ENCODE assay signal across 34 cellular contexts in the genomic region with DNA sequence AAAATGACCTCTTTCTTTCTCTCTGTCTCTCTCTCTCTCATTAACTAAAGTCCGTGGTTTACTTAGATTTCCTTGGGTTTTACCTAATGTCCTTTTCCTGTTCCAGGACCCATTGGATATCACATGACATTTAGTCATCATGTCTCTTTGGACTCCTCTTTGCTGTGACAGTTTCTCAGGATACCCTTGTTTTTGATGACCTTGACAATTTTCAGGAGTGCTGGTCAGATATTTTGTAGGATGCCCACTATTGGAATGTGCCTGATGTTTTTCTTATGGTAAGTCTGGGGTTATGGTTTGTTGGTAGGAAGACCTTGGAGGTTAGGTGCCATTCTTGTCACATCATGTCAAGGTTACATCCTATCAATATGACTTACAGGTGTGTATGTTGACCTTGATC.
DNase-seq lines count a peak whose midpoint lies in the region; ATAC-seq, FAIRE-seq and TF ChIP-seq lines count a peak whose summit lies in the region.
"Had no signal": no experiment of that assay in that cellular context is flagged by ENCODE, and none has a peak within 500 bp of the region (broad histone marks: within the 10 kb centered on the region; RNA-seq: fewer than 3 reads in every experiment).

No MANE protein-coding gene starts in this region.

- CTCF ChIA-PET in HepG2 (lab: Yijun Ruan, JAX; ENCODE audit: low intra/inter-chr PET ratio, low total read pairs) (no interaction called here), A549 (lab: Yijun Ruan, JAX) (no interaction called here), IMR-90 (lab: Yijun Ruan, JAX) (no interaction called here), K562 (lab: Yijun Ruan, JAX; ENCODE audit: low intra/inter-chr PET ratio) (no interaction called here)

- H3K27ac ChIP-seq in HepG2 (ENCODE audit: extremely low read length, insufficient read depth, low read length) (no peak overlapping the region), right lobe of liver (no peak overlapping the region), A549 (no peak overlapping the region), IMR-90 (ENCODE audit: insufficient read depth, low read length) (no peak overlapping the region), K562 (ENCODE audit: extremely low read depth, low read depth, low read length) (no peak overlapping the region)
- H3K27ac ChIP-seq: 22Rv1; BLaER1; BLaER1 treated with 17β-estradiol and CSF1 and Interleukin-3, amounts not matched to agents 10 nM and 100 nM; C4-2B had no signal

- no peak overlapping the region for H2AFZ ChIP-seq in HepG2 (ENCODE audit: low read length)
- no peak overlapping the region for H2AFZ ChIP-seq in IMR-90 (replicated peaks; ENCODE audit: low read length, poor library complexity)
- no peak overlapping the region for H2AFZ ChIP-seq in K562 (ENCODE audit: low read depth, low read length)

- no peak for DNase-seq in HepG2 (ENCODE audit: low spot score)
- no peak for DNase-seq in right lobe of liver
- no peak for DNase-seq in A549 (ENCODE audit: low read depth in 1 of 2, low spot score in 1 of 2)
- DNase-seq in IMR-90: no peak
- DNase-seq in K562 (ENCODE audit: extremely low read depth in 1 of 4, low spot score in 3 of 4): no peak
- no peak for DNase-seq in cerebellum (ENCODE audit: low spot score)
- no peak for DNase-seq in cortex of kidney (lab: John Stamatoyannopoulos, UW)
- DNase-seq: 8988T; ACHN; AML-193; BE2C; C1 segment of cervical spinal cord; Caco-2; Calu3; CD4-positive, alpha-beta memory T cell; CD4-positive, alpha-beta T cell; CD4-positive, CD25-positive, alpha-beta regulatory T cell; CD8-positive, alpha-beta memory T cell; CD8-positive, alpha-beta T cell; COR-L47; DMS 273 treated with DMSO at 0.1 percent for 48 hours; DMS153; DMS53; DMS79; DMS79 treated with DMSO at 0.1 percent for 48 hours; DND-41; EL had no signal

- H2BK20ac ChIP-seq in IMR-90 (ENCODE audit: low read depth, low read length): no peak overlapping the region

- FAIRE-seq in HepG2 (lab: Jason Lieb, UNC) (no peak), A549 (lab: Jason Lieb, UNC) (no peak), K562 (lab: Jason Lieb, UNC) (no peak)
- FAIRE-seq: A204.1, D721Med had no signal

- H3K9me1 ChIP-seq in IMR-90 (ENCODE audit: insufficient read depth, low read length) (no peaks in the 10 kb centered on the region), K562 (ENCODE audit: control insufficient read depth, insufficient read depth, low read length) (no peaks in the 10 kb centered on the region)

- no peak for TF ChIP-seq POLR2A in HepG2 (IDR thresholded peaks at IDR 0.05; ENCODE audit: insufficient read depth in 1 of 2, low read depth in 2 of 2, low read length in 2 of 2)
- no peak for TF ChIP-seq POLR2A in right lobe of liver (IDR thresholded peaks at IDR 0.05)
- no peak for TF ChIP-seq POLR2A in A549 (IDR thresholded peaks at IDR 0.05; ENCODE audit: low read length)
- no peak for TF ChIP-seq POLR2A in IMR-90 (IDR thresholded peaks at IDR 0.05; ENCODE audit: low read depth, low read length)
- TF ChIP-seq POLR2A in K562 (conservative IDR thresholded peaks at IDR 0.05): no peak

- H2BK120ac ChIP-seq in IMR-90 (ENCODE audit: low read depth, low read length): no peak overlapping the region

- BruUV-seq in HepG2 (replicated peaks; lab: Mats Ljungman, UMichigan) (no TSS peak), IMR-90 (replicated peaks; lab: Mats Ljungman, UMichigan) (no TSS peak), K562 (replicated peaks; lab: Mats Ljungman, UMichigan) (no TSS peak)

- 22% methylated on average over 1 of the region's 1 CpG for WGBS in HepG2 (ENCODE audit: low lambda C conversion rate)
- 100% methylated on average over 1 of the region's 1 CpG for WGBS in right lobe of liver (ENCODE audit: insufficient coverage, low coverage, low lambda C conversion rate, missing lambda C conversion rate)
- 0% methylated on average over 1 of the region's 1 CpG for WGBS in A549 (ENCODE audit: missing lambda C conversion rate)
- no CpG with 5 or more reads among the region's 1 CpG for WGBS in IMR-90 (ENCODE audit: extremely low coverage in 2 of 2, insufficient read length in 1 of 2), 2 experiments
- WGBS in K562 (ENCODE audit: insufficient coverage, low coverage, missing lambda C conversion rate): 0% methylated on average over 1 of the region's 1 CpG

- H3K4me3 ChIP-seq in HepG2 (replicated peaks in 1 of 3; ENCODE audit: insufficient read depth in 1 of 3, low read depth in 2 of 3, low read length in 3 of 3): no peak overlapping the region
- H3K4me3 ChIP-seq in right lobe of liver: no peak overlapping the region
- no peak overlapping the region for H3K4me3 ChIP-seq in A549
- H3K4me3 ChIP-seq in IMR-90 (ENCODE audit: insufficient read depth, low read depth, low read length): no peak overlapping the region
- H3K4me3 ChIP-seq in K562: no peak overlapping the region
- H3K4me3 ChIP-seq: BLaER1; BLaER1 treated with 17β-estradiol and CSF1 and Interleukin-3, amounts not matched to agents 10 nM and 100 nM had no signal

- no peak overlapping the region for H4K5ac ChIP-seq in IMR-90 (ENCODE audit: low read depth, low read length)

- no peak overlapping the region for H2AK5ac ChIP-seq in IMR-90 (ENCODE audit: low read depth, low read length)

- no peak overlapping the region for H3K4ac ChIP-seq in IMR-90 (ENCODE audit: low read depth, low read length)

- H3K36me3 ChIP-seq in HepG2 (replicated peaks in 1 of 2; ENCODE audit: control insufficient read depth in 1 of 2, insufficient read depth in 2 of 2, low read length in 2 of 2): no peaks in the 10 kb centered on the region
- H3K36me3 ChIP-seq in right lobe of liver: no peaks in the 10 kb centered on the region
- H3K36me3 ChIP-seq in IMR-90 (ENCODE audit: control insufficient read depth, insufficient read depth, low read length): no peaks in the 10 kb centered on the region
- H3K36me3 ChIP-seq in K562 (ENCODE audit: control insufficient read depth, insufficient read depth, low read length): no peaks in the 10 kb centered on the region
- H3K36me3 ChIP-seq: BE2C; BLaER1; BLaER1 treated with 17β-estradiol and CSF1 and Interleukin-3, amounts not matched to agents 10 nM and 100 nM had no signal

- no peak overlapping the region for H3K9ac ChIP-seq in HepG2 (ENCODE audit: insufficient read depth, low read depth, low read length)
- H3K9ac ChIP-seq in IMR-90 (ENCODE audit: low read depth, low read length): no peak overlapping the region
- H3K9ac ChIP-seq in K562 (ENCODE audit: insufficient read depth in 1 of 2, low read depth in 2 of 2, low read length in 2 of 2): no peak overlapping the region
- H3K9ac ChIP-seq: BLaER1; BLaER1 treated with 17β-estradiol and CSF1 and Interleukin-3, amounts not matched to agents 10 nM and 100 nM had no signal

- no peak for TF ChIP-seq CTCF in HepG2 (CRISPR knock-in tag; IDR thresholded peaks at IDR 0.05)
- no peak for TF ChIP-seq CTCF in right lobe of liver (IDR thresholded peaks at IDR 0.05)
- TF ChIP-seq CTCF in A549 (IDR thresholded peaks at IDR 0.05): no peak
- no peak for TF ChIP-seq CTCF in IMR-90 (conservative IDR thresholded peaks at IDR 0.05; ENCODE audit: low read depth, low read length)
- no peak for TF ChIP-seq CTCF in K562 (IDR thresholded peaks at IDR 0.05 in 2 of 3, conservative IDR thresholded peaks at IDR 0.05 in 1 of 3; ENCODE audit: insufficient read depth in 2 of 3, low read depth in 1 of 3, low read length in 3 of 3)

- H2BK5ac ChIP-seq in IMR-90 (ENCODE audit: low read depth, low read length, poor library complexity, severe bottlenecking): no peak overlapping the region

- in situ Hi-C loops in HepG2 (cut with HindIII; ENCODE audit: extremely low pct_ligation_motif_present, low pct_unique_long_range_greater_than_20kb): no loop called here
- in situ Hi-C loops in IMR-90 (cut with MboI; ENCODE audit: low sequenced_read_pairs): no loop called here
- in situ Hi-C loops in K562 (cut with MboI): no loop called here

- H3K18ac ChIP-seq in IMR-90 (ENCODE audit: low read depth, low read length): no peak overlapping the region

- no peak overlapping the region for H3K23ac ChIP-seq in IMR-90 (ENCODE audit: low read depth, low read length)

- H3K9me3 ChIP-seq in HepG2 (ENCODE audit: low read length) (no peaks in the 10 kb centered on the region), right lobe of liver (no peaks in the 10 kb centered on the region), A549 (no peaks in the 10 kb centered on the region), IMR-90 (ENCODE audit: control insufficient read depth, insufficient read depth, low read length) (peaks cover 4% of the 10 kb centered on the region), K562 (replicated peaks; ENCODE audit: control insufficient read depth, insufficient read depth, low read depth, low read length) (no peaks in the 10 kb centered on the region)
- H3K9me3 ChIP-seq: BE2C; BLaER1; BLaER1 treated with 17β-estradiol and CSF1 and Interleukin-3, amounts not matched to agents 10 nM and 100 nM; Caco-2 had no signal

- H4K91ac ChIP-seq in IMR-90 (ENCODE audit: insufficient read depth, low read depth, low read length): no peak overlapping the region

- dilution Hi-C loops in IMR-90 (cut with HindIII; ENCODE audit: low sequenced_read_pairs, unreplicated experiment): no loop called here

- TF ChIP-seq EP300 in HepG2 (IDR thresholded peaks at IDR 0.05; ENCODE audit: low read depth in 2 of 2, low read length in 2 of 2) (no peak), HepG2 (CRISPR knock-in tag; IDR thresholded peaks at IDR 0.05; ENCODE audit: borderline replicate concordance) (no peak), A549 (IDR thresholded peaks at IDR 0.05) (no peak), K562 (IDR thresholded peaks at IDR 0.05; ENCODE audit: low read length) (no peak)

- H4K8ac ChIP-seq in IMR-90 (ENCODE audit: low read depth in 2 of 2, low read length in 2 of 2): no peak overlapping the region

- POLR2A ChIA-PET in HepG2 (lab: Yijun Ruan, JAX): no interaction called here
- POLR2A ChIA-PET in A549 (lab: Yijun Ruan, JAX): no interaction called here
- POLR2A ChIA-PET in IMR-90 (lab: Charles Lee; ENCODE audit: unreplicated experiment): no interaction called here
- POLR2A ChIA-PET in K562 (lab: Yijun Ruan, JAX): no interaction called here

- ATAC-seq in HepG2: no peak
- ATAC-seq in right lobe of liver: no peak
- ATAC-seq in A549: no peak
- ATAC-seq in IMR-90 (ENCODE audit: low read depth): no peak
- no peak for ATAC-seq in K562
- ATAC-seq in HG03095 (IDR thresholded peaks at IDR 0.05; ENCODE audit: unreplicated experiment): no peak
- ATAC-seq: CD8-positive, alpha-beta T cell had no signal

- no peak overlapping the region for H2BK15ac ChIP-seq in IMR-90 (ENCODE audit: low read depth, low read length)

- intact Hi-C loops in HepG2 (cut with micrococcal nuclease; ENCODE audit: unreplicated experiment) (no loop called here), right lobe of liver (cut with DNase I) (no loop called here), IMR-90 (cut with micrococcal nuclease) (no loop called here), K562 (cut with micrococcal nuclease) (no loop called here)

- no peaks in the 10 kb centered on the region for H3K79me1 ChIP-seq in IMR-90 (ENCODE audit: low read depth in 1 of 2, low read length in 2 of 2)

- no peak overlapping the region for H2AK9ac ChIP-seq in IMR-90 (replicated peaks; ENCODE audit: low read depth, low read length, poor library complexity)

- no peak overlapping the region for H3K56ac ChIP-seq in IMR-90 (ENCODE audit: extremely low read depth, insufficient read depth, low read length)

- no peaks in the 10 kb centered on the region for H3K27me3 ChIP-seq in HepG2 (ENCODE audit: control insufficient read depth in 1 of 2, insufficient read depth in 2 of 2, low read length in 2 of 2)
- no peaks in the 10 kb centered on the region for H3K27me3 ChIP-seq in right lobe of liver
- H3K27me3 ChIP-seq in IMR-90 (ENCODE audit: control insufficient read depth, insufficient read depth, low read length): no peaks in the 10 kb centered on the region
- H3K27me3 ChIP-seq in K562 (ENCODE audit: control insufficient read depth in 2 of 2, insufficient read depth in 2 of 2, low read length in 2 of 2): no peaks in the 10 kb centered on the region
- H3K27me3 ChIP-seq: BE2C; BLaER1; BLaER1 treated with 17β-estradiol and CSF1 and Interleukin-3, amounts not matched to agents 10 nM and 100 nM had no signal

- H4K20me1 ChIP-seq in HepG2 (ENCODE audit: insufficient read depth, low read length) (no peaks in the 10 kb centered on the region), IMR-90 (ENCODE audit: insufficient read depth, low read length) (no peaks in the 10 kb centered on the region), K562 (replicated peaks; ENCODE audit: control insufficient read depth, insufficient read depth, low read length) (no peaks in the 10 kb centered on the region)
- H4K20me1 ChIP-seq: BLaER1; BLaER1 treated with 17β-estradiol and CSF1 and Interleukin-3, amounts not matched to agents 10 nM and 100 nM had no signal

- no peaks in the 10 kb centered on the region for H3K4me1 ChIP-seq in HepG2 (ENCODE audit: insufficient read depth, low read length)
- H3K4me1 ChIP-seq in right lobe of liver: no peaks in the 10 kb centered on the region
- no peaks in the 10 kb centered on the region for H3K4me1 ChIP-seq in A549
- no peaks in the 10 kb centered on the region for H3K4me1 ChIP-seq in IMR-90 (ENCODE audit: control insufficient read depth, insufficient read depth, low read length)
- H3K4me1 ChIP-seq in K562 (replicated peaks in 1 of 2; ENCODE audit: control insufficient read depth in 2 of 2, insufficient read depth in 2 of 2, low read length in 2 of 2): no peaks in the 10 kb centered on the region
- H3K4me1 ChIP-seq: BE2C; BLaER1; BLaER1 treated with 17β-estradiol and CSF1 and Interleukin-3, amounts not matched to agents 10 nM and 100 nM; Caco-2 had no signal

- no peak overlapping the region for H3K4me2 ChIP-seq in HepG2 (ENCODE audit: low read depth, low read length)
- no peak overlapping the region for H3K4me2 ChIP-seq in A549
- H3K4me2 ChIP-seq in IMR-90 (ENCODE audit: low read depth, low read length): no peak overlapping the region
- no peak overlapping the region for H3K4me2 ChIP-seq in K562 (ENCODE audit: insufficient read depth, low read length)
- H3K4me2 ChIP-seq: BLaER1; BLaER1 treated with 17β-estradiol and CSF1 and Interleukin-3, amounts not matched to agents 10 nM and 100 nM had no signal

- H3K79me2 ChIP-seq in HepG2 (ENCODE audit: insufficient read depth, low read length) (no peaks in the 10 kb centered on the region), K562 (ENCODE audit: control insufficient read depth, insufficient read depth, low read length) (no peaks in the 10 kb centered on the region)

- no peak for TF ChIP-seq RAD21 in HepG2 (CRISPR knock-in tag; IDR thresholded peaks at IDR 0.05)
- TF ChIP-seq RAD21 in A549 (conservative IDR thresholded peaks at IDR 0.05 in 1 of 2, IDR thresholded peaks at IDR 0.05 in 1 of 2): no peak
- TF ChIP-seq RAD21 in IMR-90 (IDR thresholded peaks at IDR 0.05; ENCODE audit: low read length): no peak
- no peak for TF ChIP-seq RAD21 in K562 (CRISPR knock-in tag; conservative IDR thresholded peaks at IDR 0.05 in 1 of 2, IDR thresholded peaks at IDR 0.05 in 1 of 2)

- no peak overlapping the region for H3K14ac ChIP-seq in IMR-90 (replicated peaks; ENCODE audit: low read depth, low read length)

Comparison
In these comparisons a context has a peak if more than half of its experiments do, and no peak if none do; other contexts are left out.
1. Of the 241 proteins assayed by ChIP-seq in both HepG2 and K562: peak only in HepG2: none; only in K562: MAFG and TFE3; in both: MAFF and MAFK; in neither: 237.